ENCODE assay signal across 12 cellular contexts in genomic region chr7:71982847-71983246, GRCh38.
"Had no signal": no experiment of that assay in that cellular context is flagged by ENCODE, and none has a peak within 500 bp of the region (broad histone marks: within the 10 kb centered on the region; RNA-seq: fewer than 3 reads in every experiment).

No MANE protein-coding gene starts in this region.

- H3K4me1 Mint-ChIP-seq: neural crest cell had no signal

- ATAC-seq: pancreas, upper lobe of right lung had no signal

- H3K9me3 Mint-ChIP-seq: neural crest cell had no signal

- DNase-seq: activated CD4-positive, alpha-beta T cell treated with anti-CD3 and anti-CD28 coated beads, Interleukin-2, amount 50 U/mL, for 1 hour; activated naive CD4-positive, alpha-beta T cell treated with anti-CD3 and anti-CD28 coated beads, Interleukin-2, amount 50 U/mL, for 16 hours; adrenal gland; caudate nucleus; cortex of kidney; effector memory CD4-positive, alpha-beta T cell; kidney glomerular epithelial cell; pancreas; stimulated activated CD4-positive, alpha-beta T cell treated with anti-CD3 and anti-CD28 coated beads, Interleukin-12 subunit alpha, Interleukin-12 subunit beta, amount 100 ng/mL, for 4 hours; stimulated activated naive CD4-positive, alpha-beta T cell treated with Interleukin-2 at 50 U/mL for 16 hours; upper lobe of right lung had no signal

- H3K4me3 Mint-ChIP-seq: neural crest cell had no signal
